1 cellular context compared by ENCODE assay signal in the genomic region with DNA sequence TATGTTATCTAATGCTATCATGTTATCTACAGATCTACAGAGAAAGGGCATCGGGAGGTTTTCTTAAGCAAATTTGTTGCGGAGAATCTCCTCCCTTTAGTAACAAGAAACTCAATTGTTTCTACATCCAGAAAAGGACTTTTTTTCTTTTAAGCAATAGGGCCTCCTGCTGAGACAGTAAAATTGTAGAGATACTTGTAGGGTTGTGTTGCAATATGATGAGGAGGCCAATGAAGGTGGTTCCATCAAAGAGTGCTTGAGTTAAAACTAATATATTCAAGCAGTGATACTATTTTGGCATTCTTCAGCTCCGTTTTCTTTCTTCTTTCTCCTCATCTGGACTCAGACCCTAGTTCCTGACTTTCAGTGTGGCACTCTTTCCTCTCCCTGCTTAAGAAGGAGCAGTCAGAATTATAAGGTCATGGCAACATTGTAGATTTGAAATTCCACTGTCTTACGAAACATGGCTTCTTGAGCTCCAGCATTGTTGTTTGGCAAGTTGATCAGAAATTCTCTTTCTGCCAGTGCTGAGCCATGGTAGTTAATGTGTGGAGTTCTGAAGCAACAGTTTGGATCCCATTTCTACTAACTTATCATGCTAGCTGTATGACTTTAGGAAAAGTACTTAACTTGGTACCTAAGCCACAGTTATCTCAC.
TF ChIP-seq lines count a peak whose summit lies in the region.

No MANE protein-coding gene starts in this region.

TF ChIP-seq in H1, 55 proteins besides CTCF, POLR2A, EP300 and RAD21:
- TF ChIP-seq MAFK (IDR thresholded peaks at IDR 0.05; ENCODE audit: low read depth, low read length): no peak
- no peak for TF ChIP-seq JUN (IDR thresholded peaks at IDR 0.05; ENCODE audit: low read depth, low read length)
- TF ChIP-seq, protein P1, sequence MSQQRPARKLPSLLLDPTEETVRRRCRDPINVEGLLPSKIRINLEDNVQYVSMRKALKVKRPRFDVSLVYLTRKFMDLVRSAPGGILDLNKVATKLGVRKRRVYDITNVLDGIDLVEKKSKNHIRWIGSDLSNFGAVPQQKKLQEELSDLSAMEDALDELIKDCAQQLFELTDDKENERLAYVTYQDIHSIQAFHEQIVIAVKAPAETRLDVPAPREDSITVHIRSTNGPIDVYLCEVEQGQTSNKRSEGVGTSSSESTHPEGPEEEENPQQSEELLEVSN (IDR thresholded peaks at IDR 0.05): no peak
- no peak for TF ChIP-seq TEAD4 (IDR thresholded peaks at IDR 0.05; ENCODE audit: low read depth, low read length)
- TF ChIP-seq NANOG (IDR thresholded peaks at IDR 0.05; ENCODE audit: insufficient read depth, low read depth, low read length, poor library complexity, severe bottlenecking): no peak
- TF ChIP-seq HDAC2 (IDR thresholded peaks at IDR 0.05; ENCODE audit: borderline replicate concordance in 1 of 2, low read depth in 2 of 2, low read length in 2 of 2): no peak
- TF ChIP-seq SP1 (IDR thresholded peaks at IDR 0.05; ENCODE audit: low read depth, low read length): no peak
- TF ChIP-seq SP2 (IDR thresholded peaks at IDR 0.05; ENCODE audit: low read length): no peak
- TF ChIP-seq BACH1 (IDR thresholded peaks at IDR 0.05; ENCODE audit: low read length): no peak
- no peak for TF ChIP-seq PHF8 (conservative IDR thresholded peaks at IDR 0.05; ENCODE audit: low read depth, low read length)
- no peak for TF ChIP-seq YY1 (IDR thresholded peaks at IDR 0.05; ENCODE audit: low read depth, low read length)
- no peak for TF ChIP-seq GTF2F1 (IDR thresholded peaks at IDR 0.05; ENCODE audit: borderline replicate concordance, low read depth, low read length)
- TF ChIP-seq, protein P2, sequence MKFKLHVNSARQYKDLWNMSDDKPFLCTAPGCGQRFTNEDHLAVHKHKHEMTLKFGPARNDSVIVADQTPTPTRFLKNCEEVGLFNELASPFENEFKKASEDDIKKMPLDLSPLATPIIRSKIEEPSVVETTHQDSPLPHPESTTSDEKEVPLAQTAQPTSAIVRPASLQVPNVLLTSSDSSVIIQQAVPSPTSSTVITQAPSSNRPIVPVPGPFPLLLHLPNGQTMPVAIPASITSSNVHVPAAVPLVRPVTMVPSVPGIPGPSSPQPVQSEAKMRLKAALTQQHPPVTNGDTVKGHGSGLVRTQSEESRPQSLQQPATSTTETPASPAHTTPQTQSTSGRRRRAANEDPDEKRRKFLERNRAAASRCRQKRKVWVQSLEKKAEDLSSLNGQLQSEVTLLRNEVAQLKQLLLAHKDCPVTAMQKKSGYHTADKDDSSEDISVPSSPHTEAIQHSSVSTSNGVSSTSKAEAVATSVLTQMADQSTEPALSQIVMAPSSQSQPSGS (IDR thresholded peaks at IDR 0.05; ENCODE audit: low read length): no peak
- no peak for TF ChIP-seq CREB1 (IDR thresholded peaks at IDR 0.05)
- TF ChIP-seq JUND (IDR thresholded peaks at IDR 0.05; ENCODE audit: low read length): no peak
- no peak for TF ChIP-seq CBX8 (IDR thresholded peaks at IDR 0.05; ENCODE audit: borderline replicate concordance, low read depth, low read length)
- TF ChIP-seq FOSL1 (IDR thresholded peaks at IDR 0.05; ENCODE audit: insufficient read depth, low read depth, low read length): no peak
- TF ChIP-seq CTBP2 (IDR thresholded peaks at IDR 0.05; ENCODE audit: borderline replicate concordance, insufficient read depth, insufficient read length, low read length): no peak
- TF ChIP-seq EGR1 (IDR thresholded peaks at IDR 0.05; ENCODE audit: borderline replicate concordance, low read depth, low read length): no peak
- TF ChIP-seq NRF1 (IDR thresholded peaks at IDR 0.05; ENCODE audit: low read depth, low read length): no peak
TF ChIP-seq in H1: peak in this region for 0.
